ENCODE assay signal across 27 cellular contexts in genomic region chr13:34738251-34739170, GRCh38.
DNase-seq lines count a peak whose midpoint lies in the region; ATAC-seq and TF ChIP-seq lines count a peak whose summit lies in the region.
"Had no signal": no experiment of that assay in that cellular context is flagged by ENCODE, and none has a peak within 500 bp of the region (broad histone marks: within the 10 kb centered on the region; RNA-seq: fewer than 3 reads in every experiment).

No MANE protein-coding gene starts in this region.

- CTCF ChIA-PET in activated naive CD4-positive, alpha-beta T cell treated with anti-CD3 and anti-CD28 coated beads for 36 hours (lab: Charles Lee): interaction anchor here (1.3 kb wide), 1 partner anchor 22 kb away, joined by 4 read pairs; no protein-coding TSS in a partner anchor

- H3K4me3 Mint-ChIP-seq in GM23338: no peak overlapping the region
- H3K4me3 Mint-ChIP-seq in activated naive CD4-positive, alpha-beta T cell treated with anti-CD3 and anti-CD28 coated beads for 36 hours: no peak overlapping the region
- H3K4me3 Mint-ChIP-seq: activated naive CD8-positive, alpha-beta T cell treated with anti-CD3 and anti-CD28 coated beads, Interleukin-2, amount 50 U/mL, for 24 hours; activated T-cell treated with anti-CD3 and anti-CD28 coated beads, Interleukin-2, amount 50 U/mL, for 72 hours; CD4-positive, alpha-beta memory T cell; central memory CD8-positive, alpha-beta T cell; neural progenitor cell had no signal

- H3K4me1 ChIP-seq in GM23338 (ENCODE audit: insufficient read depth): no peaks in the 10 kb centered on the region

- no peak overlapping the region for H3K4me2 ChIP-seq in GM23338
- H3K4me2 ChIP-seq: neural progenitor cell had no signal

- H3K4me3 ChIP-seq in GM23338: no peak overlapping the region
- H3K4me3 ChIP-seq: HAP-1, MG63, neural progenitor cell, tibial nerve had no signal

- H2AFZ ChIP-seq in GM23338: peak overlapping the region; percentile 85; the same call in 1 of the 2 replicates
- H2AFZ ChIP-seq: neural progenitor cell had no signal

- no peak for TF ChIP-seq CTCF in GM23338 (conservative IDR thresholded peaks at IDR 0.05; ENCODE audit: low read depth in 2 of 2)

- H3K79me2 ChIP-seq in GM23338 (replicated peaks; ENCODE audit: insufficient read depth): no peaks in the 10 kb centered on the region

- H3K36me3 Mint-ChIP-seq in GM23338 (ENCODE audit: low read depth): no peaks in the 10 kb centered on the region; the same call in 2 of the 3 replicates
- no peaks in the 10 kb centered on the region for H3K36me3 Mint-ChIP-seq in activated naive CD4-positive, alpha-beta T cell treated with anti-CD3 and anti-CD28 coated beads for 36 hours (ENCODE audit: low read depth)
- H3K36me3 Mint-ChIP-seq: CD4-positive, alpha-beta memory T cell; neural progenitor cell had no signal

- ATAC-seq in GM23338: no peak
- ATAC-seq: activated CD4-positive, CD25-positive, alpha-beta regulatory T cell treated with anti-CD3 and anti-CD28 coated beads, Interleukin-2, amount 50 U/mL, for 24 hours; activated naive CD8-positive, alpha-beta T cell treated with anti-CD3 and anti-CD28 coated beads, Interleukin-2, amount 50 U/mL, for 24 hours; activated T-cell treated with anti-CD3 and anti-CD28 coated beads, Interleukin-2, amount 50 U/mL, for 72 hours; SK-N-SH treated with all-trans-retinoic acid at 6 μM for 48 hours had no signal

- no peaks in the 10 kb centered on the region for H3K4me1 Mint-ChIP-seq in GM23338
- no peaks in the 10 kb centered on the region for H3K4me1 Mint-ChIP-seq in activated naive CD4-positive, alpha-beta T cell treated with anti-CD3 and anti-CD28 coated beads for 36 hours (ENCODE audit: low read depth)
- H3K4me1 Mint-ChIP-seq: activated naive CD8-positive, alpha-beta T cell treated with anti-CD3 and anti-CD28 coated beads, Interleukin-2, amount 50 U/mL, for 24 hours; CD4-positive, alpha-beta memory T cell; central memory CD8-positive, alpha-beta T cell had no signal

- no peaks in the 10 kb centered on the region for H3K27me3 ChIP-seq in GM23338 (ENCODE audit: insufficient read depth)
- H3K27me3 ChIP-seq: MG63, neural progenitor cell, tibial nerve had no signal

- peaks cover 4% of the 10 kb centered on the region for H3K27me3 Mint-ChIP-seq in GM23338 (ENCODE audit: insufficient read depth, low read depth, poor library complexity)
- no peaks in the 10 kb centered on the region for H3K27me3 Mint-ChIP-seq in activated naive CD4-positive, alpha-beta T cell treated with anti-CD3 and anti-CD28 coated beads for 36 hours (ENCODE audit: low read depth)
- H3K27me3 Mint-ChIP-seq: activated naive CD8-positive, alpha-beta T cell treated with anti-CD3 and anti-CD28 coated beads, Interleukin-2, amount 50 U/mL, for 24 hours; central memory CD8-positive, alpha-beta T cell had no signal

- H3K36me3 ChIP-seq in GM23338 (ENCODE audit: insufficient read depth): no peaks in the 10 kb centered on the region
- H3K36me3 ChIP-seq: HAP-1, MG63, neural progenitor cell, tibial nerve had no signal

- H3F3A ChIP-seq in GM23338 (replicated peaks; ENCODE audit: low read depth): no peaks in the 10 kb centered on the region

- DNase-seq in NCI-H146 (lab: John Stamatoyannopoulos, UW) (peak; percentile 19), NCI-H146 treated with DMSO at 0.1 percent for 48 hours (lab: John Stamatoyannopoulos, UW; ENCODE audit: unreplicated experiment) (no peak), GM23338 (ENCODE audit: low spot score) (no peak), cerebellar cortex (ENCODE audit: low spot score) (peak; percentile 67), middle frontal gyrus (ENCODE audit: extremely low spot score, low spot score) (peak; percentile 51), SW 1271 (lab: John Stamatoyannopoulos, UW) (no peak)
- DNase-seq in stimulated activated CD4-positive, alpha-beta T cell treated with anti-CD3 and anti-CD28 coated beads, Interleukin-12 subunit alpha, Interleukin-12 subunit beta, amount 100 ng/mL, for 4 hours: no peak
- no peak for DNase-seq in activated naive CD4-positive, alpha-beta T cell treated with anti-CD3 and anti-CD28 coated beads for 36 hours
- DNase-seq: activated CD4-positive, alpha-beta T cell treated with anti-CD3 and anti-CD28 coated beads, Interleukin-2, amount 50 U/mL, for 48 hours; activated naive CD8-positive, alpha-beta T cell treated with anti-CD3 and anti-CD28 coated beads, Interleukin-2, amount 50 U/mL, for 24 hours; activated T-cell treated with anti-CD3 and anti-CD28 coated beads, Interleukin-2, amount 50 U/mL, for 72 hours; CD4-positive, alpha-beta memory T cell; dermis blood vessel endothelial cell; KG1; left cardiac atrium; MG63; NCI-H1105 treated with DMSO at 0.1 percent for 48 hours; NCI-H2107; NCI-H510A treated with DMSO at 0.1 percent for 48 hours; stimulated activated CD4-positive, alpha-beta T cell treated with anti-CD3 and anti-CD28 coated beads, Interleukin-4, amount 100 ng/mL, for 24 hours; T-helper 2 cell had no signal

- H3K27ac Mint-ChIP-seq in GM23338: no peak overlapping the region
- H3K27ac Mint-ChIP-seq in activated naive CD4-positive, alpha-beta T cell treated with anti-CD3 and anti-CD28 coated beads for 36 hours: no peak overlapping the region
- H3K27ac Mint-ChIP-seq: activated naive CD8-positive, alpha-beta T cell treated with anti-CD3 and anti-CD28 coated beads, Interleukin-2, amount 50 U/mL, for 24 hours; activated T-cell treated with anti-CD3 and anti-CD28 coated beads, Interleukin-2, amount 50 U/mL, for 72 hours; CD4-positive, alpha-beta memory T cell; neural progenitor cell had no signal

- no peak overlapping the region for H3K27ac ChIP-seq in GM23338 (ENCODE audit: low read depth)
- H3K27ac ChIP-seq: neural progenitor cell, tibial nerve had no signal

- peaks cover 1% of the 10 kb centered on the region; the same call in 2 of the 3 replicates for H3K9me3 Mint-ChIP-seq in GM23338
- no peaks in the 10 kb centered on the region for H3K9me3 Mint-ChIP-seq in activated naive CD4-positive, alpha-beta T cell treated with anti-CD3 and anti-CD28 coated beads for 36 hours
- H3K9me3 Mint-ChIP-seq: neural progenitor cell had no signal

- intact Hi-C loops in activated naive CD4-positive, alpha-beta T cell treated with anti-CD3 and anti-CD28 coated beads for 36 hours (cut with micrococcal nuclease): no loop called here

- H3K9me2 ChIP-seq in GM23338 (ENCODE audit: insufficient read depth): no peaks in the 10 kb centered on the region; the same call in none of the 2 replicates

- no peaks in the 10 kb centered on the region for H4K20me1 ChIP-seq in GM23338 (replicated peaks; ENCODE audit: insufficient read depth)

TF ChIP-seq in GM23338, 12 proteins besides CTCF, POLR2A, EP300 and RAD21 (continues in another document):
- TF ChIP-seq STAT1 (IDR thresholded peaks at IDR 0.05; ENCODE audit: unreplicated experiment) (no peak), EZH2 (IDR thresholded peaks at IDR 0.05; ENCODE audit: low read depth, unreplicated experiment) (no peak), ETS1 (IDR thresholded peaks at IDR 0.05) (no peak), JUNB (IDR thresholded peaks at IDR 0.05; ENCODE audit: unreplicated experiment) (no peak), CREB1 (CRISPR knock-in tag; IDR thresholded peaks at IDR 0.05; ENCODE audit: low read depth) (no peak), POLR2AphosphoS5 (IDR thresholded peaks at IDR 0.05; ENCODE audit: low read depth) (no peak), NANOG (IDR thresholded peaks at IDR 0.05; ENCODE audit: borderline replicate concordance) (no peak), EZH2phosphoT487 (IDR thresholded peaks at IDR 0.05; ENCODE audit: unreplicated experiment) (no peak), ZNF114 (CRISPR knock-in tag; IDR thresholded peaks at IDR 0.05) (no peak), REST (IDR thresholded peaks at IDR 0.05; ENCODE audit: unreplicated experiment) (no peak)

Comparison
In these comparisons a context has a peak if more than half of its experiments do, and no peak if none do; other contexts are left out.
1. DNase-seq: peak in NCI-H146 (single experiment), cerebellar cortex (single experiment) and middle frontal gyrus (single experiment); none in NCI-H146 treated with DMSO at 0.1 percent for 48 hours (single experiment), GM23338 (single experiment), stimulated activated CD4-positive, alpha-beta T cell treated with anti-CD3 and anti-CD28 coated beads, Interleukin-12 subunit alpha, Interleukin-12 subunit beta, amount 100 ng/mL, for 4 hours (single experiment), SW 1271 (0 of 2) and activated naive CD4-positive, alpha-beta T cell treated with anti-CD3 and anti-CD28 coated beads for 36 hours (single experiment).